Comparison of ENCODE assay signal across 15 cellular contexts in the genomic region with DNA sequence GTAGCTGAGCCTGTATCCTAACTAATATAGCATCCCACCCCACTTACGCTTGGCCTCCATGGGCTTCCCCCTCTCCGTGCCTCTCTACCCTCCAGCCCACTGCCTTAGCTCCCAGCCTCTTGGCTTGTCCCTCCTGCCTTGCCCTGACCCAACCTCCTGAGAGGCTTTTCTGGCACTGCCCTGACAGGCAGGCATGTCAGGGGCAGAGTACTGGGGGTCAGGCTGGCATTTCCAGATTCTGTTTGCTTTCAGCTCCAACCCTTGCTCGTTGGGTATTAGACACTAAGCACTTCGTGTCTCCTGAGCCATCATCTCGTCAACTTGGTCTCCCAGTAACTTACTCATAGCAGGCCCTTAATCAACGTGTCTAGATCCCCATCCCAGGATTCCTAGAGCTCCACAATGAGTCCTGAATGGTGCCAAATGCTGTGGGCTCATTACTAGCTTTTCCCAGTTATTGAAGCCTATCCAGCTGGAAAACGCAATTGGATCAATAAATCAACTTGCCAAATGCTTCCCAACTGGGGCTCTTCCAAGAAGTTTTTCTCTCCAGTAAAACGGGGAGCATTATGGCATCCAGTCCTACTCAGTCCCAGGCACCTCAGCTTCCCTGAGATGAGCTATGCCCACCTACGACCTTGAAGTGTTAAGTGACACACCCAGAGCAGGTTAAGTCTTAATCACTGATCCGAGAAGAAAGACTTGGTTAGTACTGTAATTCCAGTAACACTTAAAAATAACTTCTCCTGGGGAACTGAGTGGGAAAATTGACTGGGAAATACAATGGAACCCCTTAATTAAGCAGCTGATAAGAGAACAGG.
"Had no signal": no experiment of that assay in that cellular context is flagged by ENCODE, and none has a peak within 500 bp of the region (broad histone marks: within the 10 kb centered on the region; RNA-seq: fewer than 3 reads in every experiment).

No MANE protein-coding gene starts in this region.

- H3K27ac Mint-ChIP-seq: activated CD4-positive, alpha-beta T cell treated with anti-CD3 and anti-CD28 coated beads, Interleukin-2, amount 10 ng/mL, durations not matched to agents 7 days and 5 days; activated naive CD8-positive, alpha-beta T cell treated with anti-CD3 and anti-CD28 coated beads for 36 hours; stimulated activated naive CD8-positive, alpha-beta T cell treated with anti-CD3 and anti-CD28 coated beads, Interleukin-15, Interleukin-2, amounts not matched to agents 100 ng/mL and 50 ng/mL, for 24 hours; T-helper 2 cell treated with Interferon-gamma antibody and Interleukin-4, amounts not matched to agents 5 μg/mL and 100 μg/mL, for 36 hours had no signal

- H3K9me3 Mint-ChIP-seq: activated CD4-positive, alpha-beta T cell treated with anti-CD3 and anti-CD28 coated beads, Interleukin-2, amount 10 ng/mL, durations not matched to agents 7 days and 5 days; activated naive CD8-positive, alpha-beta T cell treated with anti-CD3 and anti-CD28 coated beads for 36 hours; naive thymus-derived CD8-positive, alpha-beta T cell; stimulated activated naive CD8-positive, alpha-beta T cell treated with anti-CD3 and anti-CD28 coated beads, Interleukin-15, Interleukin-2, amounts not matched to agents 100 ng/mL and 50 ng/mL, for 24 hours; T-helper 2 cell treated with Interferon-gamma antibody and Interleukin-4, amounts not matched to agents 5 μg/mL and 100 μg/mL, for 36 hours had no signal

- H3K9me3 ChIP-seq: left lung, upper lobe of right lung had no signal

- H3K4me1 ChIP-seq: left lung had no signal

- H3K36me3 Mint-ChIP-seq: activated naive CD8-positive, alpha-beta T cell treated with anti-CD3 and anti-CD28 coated beads for 36 hours; naive thymus-derived CD8-positive, alpha-beta T cell had no signal

- H3K27me3 ChIP-seq: brain microvascular endothelial cell, left lung, upper lobe of right lung had no signal

- H3K27ac ChIP-seq: brain microvascular endothelial cell had no signal

- ATAC-seq: naive thymus-derived CD8-positive, alpha-beta T cell had no signal

- H3K36me3 ChIP-seq: brain microvascular endothelial cell, left lung, upper lobe of right lung had no signal

- H3K4me3 Mint-ChIP-seq: activated CD4-positive, alpha-beta T cell treated with anti-CD3 and anti-CD28 coated beads, Interleukin-2, amount 10 ng/mL, durations not matched to agents 7 days and 5 days; activated naive CD8-positive, alpha-beta T cell treated with anti-CD3 and anti-CD28 coated beads for 36 hours; naive thymus-derived CD8-positive, alpha-beta T cell; stimulated activated naive CD8-positive, alpha-beta T cell treated with anti-CD3 and anti-CD28 coated beads, Interleukin-15, Interleukin-2, amounts not matched to agents 100 ng/mL and 50 ng/mL, for 24 hours; T-helper 2 cell treated with Interferon-gamma antibody and Interleukin-4, amounts not matched to agents 5 μg/mL and 100 μg/mL, for 36 hours had no signal

- DNase-seq: activated CD4-positive, alpha-beta T cell treated with anti-CD3 and anti-CD28 coated beads, Interleukin-2, amount 10 ng/mL, durations not matched to agents 7 days and 5 days; activated CD8-positive, alpha-beta memory T cell treated with anti-CD3 and anti-CD28 coated beads, Interleukin-2, amount 50 U/mL, for 48 hours; activated naive CD8-positive, alpha-beta T cell treated with anti-CD3 and anti-CD28 coated beads for 36 hours; brain microvascular endothelial cell; cortex of kidney; effector CD8-positive, alpha-beta T cell; islet precursor cell; left lung; naive thymus-derived CD8-positive, alpha-beta T cell; nucleus accumbens; small intestine; SW 1271; upper lobe of right lung had no signal

- H3K4me3 ChIP-seq: left lung had no signal

- H3K4me1 Mint-ChIP-seq: naive thymus-derived CD8-positive, alpha-beta T cell had no signal
